In genomic region chr1:175498002-175498401, GRCh38 we compare ENCODE assay signal across 2 cellular contexts.
TF ChIP-seq lines count a peak whose summit lies in the region.

No MANE protein-coding gene starts in this region.

TF ChIP-seq in HEK293, 187 proteins besides CTCF, POLR2A, EP300 and RAD21:
- peak; percentile 57; the same call in 1 of the 2 replicates for TF ChIP-seq SCRT2 (tag by site-specific recombination; IDR thresholded peaks at IDR 0.05)
- no peak for TF ChIP-seq ZNF354C (tag by site-specific recombination; IDR thresholded peaks at IDR 0.05; ENCODE audit: borderline replicate concordance, low read depth)
TF ChIP-seq in HEK293: peak in this region for 1.

TF ChIP-seq in HepG2, 621 proteins besides CTCF, POLR2A, EP300 and RAD21:
- TF ChIP-seq ZNF691 (CRISPR knock-in tag; IDR thresholded peaks at IDR 0.05; ENCODE audit: borderline replicate concordance, low read depth) (no peak), FOXP1 (IDR thresholded peaks at IDR 0.05) (peak; percentile 67; the same call in 1 of the 2 replicates), FOXP1 (CRISPR knock-in tag; IDR thresholded peaks at IDR 0.05) (no peak)
